ENCODE assay signal across 9 cellular contexts in the genomic region with DNA sequence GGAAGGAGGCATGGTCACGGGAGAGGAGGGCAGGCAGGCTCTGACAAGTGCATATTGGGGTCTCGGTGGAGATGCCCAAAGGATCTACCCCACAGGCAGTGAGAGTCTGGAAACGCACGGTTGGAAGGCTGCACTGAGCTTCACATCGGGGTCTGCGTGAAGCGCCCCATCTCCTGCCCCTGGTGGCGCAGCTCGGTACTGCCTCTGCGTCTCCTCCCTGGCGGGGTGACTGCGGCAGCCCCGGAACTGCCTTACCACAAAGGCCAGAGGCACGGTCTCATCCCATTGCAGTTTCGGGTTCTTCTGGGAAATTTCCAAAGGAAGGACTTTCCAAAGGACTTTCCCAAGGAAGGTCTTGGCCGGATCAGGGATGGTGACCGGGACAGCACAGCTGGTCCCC.
DNase-seq lines count a peak whose midpoint lies in the region; ATAC-seq and TF ChIP-seq lines count a peak whose summit lies in the region.
"Had no signal": no experiment of that assay in that cellular context is flagged by ENCODE, and none has a peak within 500 bp of the region (broad histone marks: within the 10 kb centered on the region; RNA-seq: fewer than 3 reads in every experiment).

No MANE protein-coding gene starts in this region.

- TF ChIP-seq CTCF in liver (IDR thresholded peaks at IDR 0.05; ENCODE audit: low read depth, low read length, missing input control) (peak; percentile 43), tibial nerve (IDR thresholded peaks at IDR 0.05) (peak in 3 of 5 experiments; percentile 14 to 37 (median 22))

- no peak for TF ChIP-seq EP300 in tibial nerve (IDR thresholded peaks at IDR 0.05)

- H3K27ac ChIP-seq in liver (ENCODE audit: low read depth in 1 of 2, low read length in 2 of 2) (no peak overlapping the region), tibial nerve (no peak overlapping the region)
- H3K27ac ChIP-seq: SK-N-MC had no signal

- H3K27me3 ChIP-seq in liver (ENCODE audit: control insufficient read depth in 4 of 4, insufficient read depth in 4 of 4, low read length in 3 of 4) = peaks cover 0 to 14% (median 0%) of the 10 kb centered on the region in 4 donors
- peaks cover 0 to 8% of the 10 kb centered on the region in 2 donors for H3K27me3 ChIP-seq in tibial nerve

- peak in 1 of 2 donors; percentile 61 for TF ChIP-seq RAD21 in liver (IDR thresholded peaks at IDR 0.05)

- WGBS in liver = 24% methylated on average over 17 of the region's 17 CpGs
- WGBS in tibial nerve, 2 donors = 15 to 27% methylated on average over 10 to 16 of the region's 17 CpGs

- H3K9me3 ChIP-seq in liver (ENCODE audit: control insufficient read depth in 4 of 4, low read length in 3 of 4) (no peaks in the 10 kb centered on the region), tibial nerve (no peaks in the 10 kb centered on the region)

- H3K4me1 ChIP-seq in liver (ENCODE audit: control insufficient read depth in 4 of 4, insufficient read depth in 4 of 4, low read length in 3 of 4) (no peaks in the 10 kb centered on the region), tibial nerve (no peaks in the 10 kb centered on the region)

- H3K36me3 ChIP-seq in liver (ENCODE audit: control insufficient read depth in 4 of 4, insufficient read depth in 3 of 4, low read depth in 1 of 4, low read length in 3 of 4) (no peaks in the 10 kb centered on the region), tibial nerve (no peaks in the 10 kb centered on the region)

- no peak overlapping the region for H3K4me3 ChIP-seq in liver (ENCODE audit: low read depth in 1 of 3, low read length in 3 of 3)
- no peak overlapping the region for H3K4me3 ChIP-seq in tibial nerve
- H3K4me3 ChIP-seq: SK-N-MC had no signal

- no peak for ATAC-seq in HG03521 (IDR thresholded peaks at IDR 0.05; ENCODE audit: unreplicated experiment)
- ATAC-seq in GM21447 (IDR thresholded peaks at IDR 0.05; ENCODE audit: unreplicated experiment) = no peak

- DNase-seq in activated gamma-delta T cell treated with Interleukin-2 at 50 U/mL for 16 hours (peak; percentile 32), activated gamma-delta T cell (lab: John Stamatoyannopoulos, UW) (no peak), activated T-cell treated with anti-CD3 and anti-CD28 coated beads for 4 hours (peak; percentile 12), tibial nerve (ENCODE audit: low spot score in 2 of 2) (no peak), NCI-H1092 treated with DMSO at 0.1 percent for 48 hours (lab: John Stamatoyannopoulos, UW) (no peak)

- no peak for TF ChIP-seq POLR2A in tibial nerve (IDR thresholded peaks at IDR 0.05)

- H3K9ac ChIP-seq in liver (ENCODE audit: low read depth in 1 of 2, low read length in 2 of 2) = no peak overlapping the region

TF ChIP-seq in liver, 16 proteins besides CTCF, POLR2A, EP300 and RAD21:
- TF ChIP-seq YY1 (IDR thresholded peaks at IDR 0.05) = no peak
- TF ChIP-seq, protein P1, sequence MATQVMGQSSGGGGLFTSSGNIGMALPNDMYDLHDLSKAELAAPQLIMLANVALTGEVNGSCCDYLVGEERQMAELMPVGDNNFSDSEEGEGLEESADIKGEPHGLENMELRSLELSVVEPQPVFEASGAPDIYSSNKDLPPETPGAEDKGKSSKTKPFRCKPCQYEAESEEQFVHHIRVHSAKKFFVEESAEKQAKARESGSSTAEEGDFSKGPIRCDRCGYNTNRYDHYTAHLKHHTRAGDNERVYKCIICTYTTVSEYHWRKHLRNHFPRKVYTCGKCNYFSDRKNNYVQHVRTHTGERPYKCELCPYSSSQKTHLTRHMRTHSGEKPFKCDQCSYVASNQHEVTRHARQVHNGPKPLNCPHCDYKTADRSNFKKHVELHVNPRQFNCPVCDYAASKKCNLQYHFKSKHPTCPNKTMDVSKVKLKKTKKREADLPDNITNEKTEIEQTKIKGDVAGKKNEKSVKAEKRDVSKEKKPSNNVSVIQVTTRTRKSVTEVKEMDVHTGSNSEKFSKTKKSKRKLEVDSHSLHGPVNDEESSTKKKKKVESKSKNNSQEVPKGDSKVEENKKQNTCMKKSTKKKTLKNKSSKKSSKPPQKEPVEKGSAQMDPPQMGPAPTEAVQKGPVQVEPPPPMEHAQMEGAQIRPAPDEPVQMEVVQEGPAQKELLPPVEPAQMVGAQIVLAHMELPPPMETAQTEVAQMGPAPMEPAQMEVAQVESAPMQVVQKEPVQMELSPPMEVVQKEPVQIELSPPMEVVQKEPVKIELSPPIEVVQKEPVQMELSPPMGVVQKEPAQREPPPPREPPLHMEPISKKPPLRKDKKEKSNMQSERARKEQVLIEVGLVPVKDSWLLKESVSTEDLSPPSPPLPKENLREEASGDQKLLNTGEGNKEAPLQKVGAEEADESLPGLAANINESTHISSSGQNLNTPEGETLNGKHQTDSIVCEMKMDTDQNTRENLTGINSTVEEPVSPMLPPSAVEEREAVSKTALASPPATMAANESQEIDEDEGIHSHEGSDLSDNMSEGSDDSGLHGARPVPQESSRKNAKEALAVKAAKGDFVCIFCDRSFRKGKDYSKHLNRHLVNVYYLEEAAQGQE (IDR thresholded peaks at IDR 0.05) = no peak
- TF ChIP-seq NR2F2 (IDR thresholded peaks at IDR 0.05) = no peak

Comparison
In these comparisons a context has a peak if more than half of its experiments do, and no peak if none do; other contexts are left out.
1. DNase-seq: peak in activated gamma-delta T cell treated with Interleukin-2 at 50 U/mL for 16 hours (single experiment) and activated T-cell treated with anti-CD3 and anti-CD28 coated beads for 4 hours (single experiment); none in activated gamma-delta T cell (single experiment), tibial nerve (0 of 2) and NCI-H1092 treated with DMSO at 0.1 percent for 48 hours (single experiment).